In genomic region chr7:33886100-33886623, GRCh38 we compare ENCODE assay signal across 10 cellular contexts. TPM values are rescaled to one million over a fixed set of nuclear protein-coding genes. Genes with fewer than 3 reads are reported as not detected.
DNase-seq lines count a peak whose midpoint lies in the region; ATAC-seq and TF ChIP-seq lines count a peak whose summit lies in the region.
"Had no signal": no experiment of that assay in that cellular context is flagged by ENCODE, and none has a peak within 500 bp of the region (broad histone marks: within the 10 kb centered on the region; RNA-seq: fewer than 3 reads in every experiment).

No MANE protein-coding gene starts in this region.

- no peak overlapping the region for H3K4me3 ChIP-seq in AG04449 (ENCODE audit: low read depth, low read length)
- H3K4me3 ChIP-seq in fibroblast of the aortic adventitia (ENCODE audit: low read depth, low read length) = no peak overlapping the region
- no peak overlapping the region for H3K4me3 ChIP-seq in gastrocnemius medialis
- H3K4me3 ChIP-seq in left ventricle myocardium inferior = no peak overlapping the region

- no peak for DNase-seq in AG04449 (ENCODE audit: low read depth, low spot score)
- peak; percentile 14 for DNase-seq in RKO (ENCODE audit: low spot score)
- DNase-seq in fibroblast of the aortic adventitia (ENCODE audit: low read depth) = no peak
- DNase-seq in cerebellum (ENCODE audit: low spot score) = no peak
- DNase-seq in gastrocnemius medialis = no peak
- no peak for DNase-seq in left ventricle myocardium inferior
- DNase-seq: activated naive CD4-positive, alpha-beta T cell treated with anti-CD3 and anti-CD28 coated beads for 36 hours; NCI-H2029 had no signal

- no peak overlapping the region for H3K27ac ChIP-seq in gastrocnemius medialis
- H3K27ac ChIP-seq in left ventricle myocardium inferior (replicated peaks) = no peak overlapping the region

- in situ Hi-C loops in gastrocnemius medialis (cut with MboI; ENCODE audit: low sequenced_read_pairs in 4 of 4) = no loop called here

- POLR2A ChIA-PET in AG04449 (lab: Yijun Ruan, JAX) = no interaction called here

- intact Hi-C loops in gastrocnemius medialis (cut with DNase I; ENCODE audit: low total_unique reads) = no loop called here
- intact Hi-C loops in left ventricle myocardium inferior (cut with micrococcal nuclease) = loop anchor here (10.0 kb wide), 1 partner anchor 121 kb away; no protein-coding TSS in a partner anchor

- ATAC-seq in gastrocnemius medialis (no peak), GM18517 (IDR thresholded peaks at IDR 0.05; ENCODE audit: unreplicated experiment) (no peak)

- TF ChIP-seq CTCF in AG04449 (IDR thresholded peaks at IDR 0.05; ENCODE audit: insufficient read depth, low read length, missing control alignments) (peak; percentile 65), GM12873 (IDR thresholded peaks at IDR 0.05; ENCODE audit: insufficient read depth, low read depth, low read length, missing control alignments) (peak; percentile 17), fibroblast of the aortic adventitia (IDR thresholded peaks at IDR 0.05; ENCODE audit: insufficient read depth, low read length) (peak; percentile 41), gastrocnemius medialis (IDR thresholded peaks at IDR 0.05 in 4 of 5, conservative IDR thresholded peaks at IDR 0.05 in 1 of 5) (no peak), left ventricle myocardium inferior (IDR thresholded peaks at IDR 0.05; ENCODE audit: borderline replicate concordance) (no peak)

- no peaks in the 10 kb centered on the region for H3K4me1 ChIP-seq in gastrocnemius medialis
- H3K4me1 ChIP-seq in left ventricle myocardium inferior = peaks cover 7% of the 10 kb centered on the region

- no peak for TF ChIP-seq POLR2A in gastrocnemius medialis (IDR thresholded peaks at IDR 0.05)

- H3K27me3 ChIP-seq in gastrocnemius medialis (no peaks in the 10 kb centered on the region), left ventricle myocardium inferior (ENCODE audit: low read depth) (peaks cover 24% of the 10 kb centered on the region)

- no peaks in the 10 kb centered on the region for H3K36me3 ChIP-seq in gastrocnemius medialis
- no peaks in the 10 kb centered on the region for H3K36me3 ChIP-seq in left ventricle myocardium inferior

- CTCF ChIA-PET in AG04449 (lab: Yijun Ruan, JAX) = interaction anchor here (0.7 to 10.6 kb wide), 9 partner anchors 9 to 464 kb away, joined by 3 to 149 read pairs (median 3); partner anchors contain the start of gene BMPER

- H3K9me3 ChIP-seq in gastrocnemius medialis (no peaks in the 10 kb centered on the region), left ventricle myocardium inferior (replicated peaks) (no peaks in the 10 kb centered on the region)

RNA-seq across cellular contexts. Expression of gene BMPER, which starts 19.2 kb away (rescaled TPM):
- total RNA-seq in fibroblast of the aortic adventitia (ENCODE audit: low replicate concordance) (45.4 and 157 TPM in 2 replicates), cerebellum (3.8 TPM), gastrocnemius medialis (10 to 100 TPM in 1 of 4 donors, 1 to 10 TPM in 3; 1.7 to 11.0 (median 4.5) TPM), left ventricle myocardium inferior (2.9 TPM)
- total RNA-seq: activated naive CD4-positive, alpha-beta T cell treated with anti-CD3 and anti-CD28 coated beads for 36 hours had no signal

Comparison
In these comparisons a context has a peak if more than half of its experiments do, and no peak if none do; other contexts are left out.
1. CTCF ChIP-seq: peak in AG04449 (single experiment), GM12873 (single experiment) and fibroblast of the aortic adventitia (single experiment); none in gastrocnemius medialis (0 of 5) and left ventricle myocardium inferior (single experiment).